ENCODE assay signal across 2 cellular contexts in the genomic region with DNA sequence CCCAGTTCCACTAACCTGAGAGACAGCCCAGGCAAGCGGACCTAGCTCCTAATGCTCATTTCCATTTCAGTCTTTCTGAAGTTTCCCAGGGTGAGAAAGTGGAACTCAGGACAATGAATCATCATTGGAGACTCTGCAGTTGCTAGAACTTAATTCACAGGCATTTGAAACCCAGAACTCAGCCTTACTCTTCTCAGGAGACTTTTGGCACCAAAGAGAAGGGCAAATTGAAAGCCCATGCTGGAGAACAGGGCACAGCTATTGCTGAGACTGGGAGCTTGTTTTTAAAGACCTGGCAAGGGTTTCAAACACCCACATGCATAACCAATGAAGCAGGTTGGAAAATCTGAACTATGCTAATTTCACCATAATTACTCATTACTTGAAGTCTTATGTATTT.
TF ChIP-seq lines count a peak whose summit lies in the region.

No MANE protein-coding gene starts in this region.

TF ChIP-seq in SK-N-SH, 30 proteins besides CTCF, POLR2A, EP300 and RAD21:
- TF ChIP-seq RCOR1 (IDR thresholded peaks at IDR 0.05; ENCODE audit: low read length) (no peak), FOSL2 (IDR thresholded peaks at IDR 0.05; ENCODE audit: borderline replicate concordance, low read depth) (0 out of 2 replicates have a peak, but pooled peaks have one; percentile 6)

TF ChIP-seq in SK-N-SH treated with all-trans-retinoic acid at 6 μM for 48 hours, 23 proteins besides CTCF, POLR2A, EP300 and RAD21 (continued from another document):
- TF ChIP-seq ZFP3 (CRISPR knock-in tag; IDR thresholded peaks at IDR 0.05) (no peak), GLIS3 (CRISPR knock-in tag; IDR thresholded peaks at IDR 0.05) (no peak), TCF4 (CRISPR knock-in tag; IDR thresholded peaks at IDR 0.05; ENCODE audit: borderline replicate concordance) (no peak), ISL1 (CRISPR knock-in tag; IDR thresholded peaks at IDR 0.05) (no peak), BACH2 (CRISPR knock-in tag; IDR thresholded peaks at IDR 0.05; ENCODE audit: borderline replicate concordance) (no peak), ZC3H10 (CRISPR knock-in tag; IDR thresholded peaks at IDR 0.05) (no peak), SNAI2 (CRISPR knock-in tag; IDR thresholded peaks at IDR 0.05) (no peak), RARB (CRISPR knock-in tag; IDR thresholded peaks at IDR 0.05) (no peak), TOX (CRISPR knock-in tag; IDR thresholded peaks at IDR 0.05; ENCODE audit: borderline replicate concordance) (no peak), ESRRG (CRISPR knock-in tag; IDR thresholded peaks at IDR 0.05) (no peak), PPARA (CRISPR knock-in tag; IDR thresholded peaks at IDR 0.05; ENCODE audit: borderline replicate concordance) (no peak), ZNF70 (CRISPR knock-in tag; IDR thresholded peaks at IDR 0.05) (no peak), ZNF8 (CRISPR knock-in tag; IDR thresholded peaks at IDR 0.05) (no peak), CSDC2 (CRISPR knock-in tag; IDR thresholded peaks at IDR 0.05) (no peak)
- TF ChIP-seq, protein P1, sequence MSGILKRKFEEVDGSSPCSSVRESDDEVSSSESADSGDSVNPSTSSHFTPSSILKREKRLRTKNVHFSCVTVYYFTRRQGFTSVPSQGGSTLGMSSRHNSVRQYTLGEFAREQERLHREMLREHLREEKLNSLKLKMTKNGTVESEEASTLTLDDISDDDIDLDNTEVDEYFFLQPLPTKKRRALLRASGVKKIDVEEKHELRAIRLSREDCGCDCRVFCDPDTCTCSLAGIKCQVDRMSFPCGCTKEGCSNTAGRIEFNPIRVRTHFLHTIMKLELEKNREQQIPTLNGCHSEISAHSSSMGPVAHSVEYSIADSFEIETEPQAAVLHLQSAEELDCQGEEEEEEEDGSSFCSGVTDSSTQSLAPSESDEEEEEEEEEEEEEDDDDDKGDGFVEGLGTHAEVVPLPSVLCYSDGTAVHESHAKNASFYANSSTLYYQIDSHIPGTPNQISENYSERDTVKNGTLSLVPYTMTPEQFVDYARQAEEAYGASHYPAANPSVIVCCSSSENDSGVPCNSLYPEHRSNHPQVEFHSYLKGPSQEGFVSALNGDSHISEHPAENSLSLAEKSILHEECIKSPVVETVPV (CRISPR knock-in tag; IDR thresholded peaks at IDR 0.05), result no peak
- TF ChIP-seq, protein P2, sequence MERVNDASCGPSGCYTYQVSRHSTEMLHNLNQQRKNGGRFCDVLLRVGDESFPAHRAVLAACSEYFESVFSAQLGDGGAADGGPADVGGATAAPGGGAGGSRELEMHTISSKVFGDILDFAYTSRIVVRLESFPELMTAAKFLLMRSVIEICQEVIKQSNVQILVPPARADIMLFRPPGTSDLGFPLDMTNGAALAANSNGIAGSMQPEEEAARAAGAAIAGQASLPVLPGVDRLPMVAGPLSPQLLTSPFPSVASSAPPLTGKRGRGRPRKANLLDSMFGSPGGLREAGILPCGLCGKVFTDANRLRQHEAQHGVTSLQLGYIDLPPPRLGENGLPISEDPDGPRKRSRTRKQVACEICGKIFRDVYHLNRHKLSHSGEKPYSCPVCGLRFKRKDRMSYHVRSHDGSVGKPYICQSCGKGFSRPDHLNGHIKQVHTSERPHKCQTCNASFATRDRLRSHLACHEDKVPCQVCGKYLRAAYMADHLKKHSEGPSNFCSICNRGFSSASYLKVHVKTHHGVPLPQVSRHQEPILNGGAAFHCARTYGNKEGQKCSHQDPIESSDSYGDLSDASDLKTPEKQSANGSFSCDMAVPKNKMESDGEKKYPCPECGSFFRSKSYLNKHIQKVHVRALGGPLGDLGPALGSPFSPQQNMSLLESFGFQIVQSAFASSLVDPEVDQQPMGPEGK (CRISPR knock-in tag; IDR thresholded peaks at IDR 0.05; ENCODE audit: borderline replicate concordance), result no peak
- TF ChIP-seq, protein P3, sequence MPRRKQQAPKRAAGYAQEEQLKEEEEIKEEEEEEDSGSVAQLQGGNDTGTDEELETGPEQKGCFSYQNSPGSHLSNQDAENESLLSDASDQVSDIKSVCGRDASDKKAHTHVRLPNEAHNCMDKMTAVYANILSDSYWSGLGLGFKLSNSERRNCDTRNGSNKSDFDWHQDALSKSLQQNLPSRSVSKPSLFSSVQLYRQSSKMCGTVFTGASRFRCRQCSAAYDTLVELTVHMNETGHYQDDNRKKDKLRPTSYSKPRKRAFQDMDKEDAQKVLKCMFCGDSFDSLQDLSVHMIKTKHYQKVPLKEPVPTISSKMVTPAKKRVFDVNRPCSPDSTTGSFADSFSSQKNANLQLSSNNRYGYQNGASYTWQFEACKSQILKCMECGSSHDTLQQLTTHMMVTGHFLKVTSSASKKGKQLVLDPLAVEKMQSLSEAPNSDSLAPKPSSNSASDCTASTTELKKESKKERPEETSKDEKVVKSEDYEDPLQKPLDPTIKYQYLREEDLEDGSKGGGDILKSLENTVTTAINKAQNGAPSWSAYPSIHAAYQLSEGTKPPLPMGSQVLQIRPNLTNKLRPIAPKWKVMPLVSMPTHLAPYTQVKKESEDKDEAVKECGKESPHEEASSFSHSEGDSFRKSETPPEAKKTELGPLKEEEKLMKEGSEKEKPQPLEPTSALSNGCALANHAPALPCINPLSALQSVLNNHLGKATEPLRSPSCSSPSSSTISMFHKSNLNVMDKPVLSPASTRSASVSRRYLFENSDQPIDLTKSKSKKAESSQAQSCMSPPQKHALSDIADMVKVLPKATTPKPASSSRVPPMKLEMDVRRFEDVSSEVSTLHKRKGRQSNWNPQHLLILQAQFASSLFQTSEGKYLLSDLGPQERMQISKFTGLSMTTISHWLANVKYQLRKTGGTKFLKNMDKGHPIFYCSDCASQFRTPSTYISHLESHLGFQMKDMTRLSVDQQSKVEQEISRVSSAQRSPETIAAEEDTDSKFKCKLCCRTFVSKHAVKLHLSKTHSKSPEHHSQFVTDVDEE (CRISPR knock-in tag; IDR thresholded peaks at IDR 0.05), result no peak
- TF ChIP-seq, protein P4, sequence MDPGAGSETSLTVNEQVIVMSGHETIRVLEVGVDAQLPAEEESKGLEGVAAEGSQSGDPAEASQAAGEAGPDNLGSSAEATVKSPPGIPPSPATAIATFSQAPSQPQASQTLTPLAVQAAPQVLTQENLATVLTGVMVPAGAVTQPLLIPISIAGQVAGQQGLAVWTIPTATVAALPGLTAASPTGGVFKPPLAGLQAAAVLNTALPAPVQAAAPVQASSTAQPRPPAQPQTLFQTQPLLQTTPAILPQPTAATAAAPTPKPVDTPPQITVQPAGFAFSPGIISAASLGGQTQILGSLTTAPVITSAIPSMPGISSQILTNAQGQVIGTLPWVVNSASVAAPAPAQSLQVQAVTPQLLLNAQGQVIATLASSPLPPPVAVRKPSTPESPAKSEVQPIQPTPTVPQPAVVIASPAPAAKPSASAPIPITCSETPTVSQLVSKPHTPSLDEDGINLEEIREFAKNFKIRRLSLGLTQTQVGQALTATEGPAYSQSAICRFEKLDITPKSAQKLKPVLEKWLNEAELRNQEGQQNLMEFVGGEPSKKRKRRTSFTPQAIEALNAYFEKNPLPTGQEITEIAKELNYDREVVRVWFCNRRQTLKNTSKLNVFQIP (CRISPR knock-in tag; IDR thresholded peaks at IDR 0.05; ENCODE audit: borderline replicate concordance, low read depth), result no peak
- TF ChIP-seq, protein P5, sequence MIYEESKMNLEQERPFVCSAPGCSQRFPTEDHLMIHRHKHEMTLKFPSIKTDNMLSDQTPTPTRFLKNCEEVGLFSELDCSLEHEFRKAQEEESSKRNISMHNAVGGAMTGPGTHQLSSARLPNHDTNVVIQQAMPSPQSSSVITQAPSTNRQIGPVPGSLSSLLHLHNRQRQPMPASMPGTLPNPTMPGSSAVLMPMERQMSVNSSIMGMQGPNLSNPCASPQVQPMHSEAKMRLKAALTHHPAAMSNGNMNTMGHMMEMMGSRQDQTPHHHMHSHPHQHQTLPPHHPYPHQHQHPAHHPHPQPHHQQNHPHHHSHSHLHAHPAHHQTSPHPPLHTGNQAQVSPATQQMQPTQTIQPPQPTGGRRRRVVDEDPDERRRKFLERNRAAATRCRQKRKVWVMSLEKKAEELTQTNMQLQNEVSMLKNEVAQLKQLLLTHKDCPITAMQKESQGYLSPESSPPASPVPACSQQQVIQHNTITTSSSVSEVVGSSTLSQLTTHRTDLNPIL (CRISPR knock-in tag; IDR thresholded peaks at IDR 0.05; ENCODE audit: low read depth), result no peak
